ENCODE assay signal across 15 cellular contexts in genomic region chr9:530681-531080, GRCh38. TPM values are rescaled to one million over a fixed set of nuclear protein-coding genes. Genes with fewer than 3 reads are reported as not detected.
DNase-seq lines count a peak whose midpoint lies in the region; ATAC-seq and TF ChIP-seq lines count a peak whose summit lies in the region.
"Had no signal": no experiment of that assay in that cellular context is flagged by ENCODE, and none has a peak within 500 bp of the region (broad histone marks: within the 10 kb centered on the region; RNA-seq: fewer than 3 reads in every experiment).

No MANE protein-coding gene starts in this region.

- no peaks in the 10 kb centered on the region for H3K27me3 Mint-ChIP-seq in activated naive CD4-positive, alpha-beta T cell treated with anti-CD3 and anti-CD28 coated beads for 36 hours (ENCODE audit: low read depth)

- H3K27ac ChIP-seq in heart right ventricle (peak overlapping the region in 4 of 10 donors; percentile 1 to 16 (median 8)), upper lobe of right lung (no peak overlapping the region)
- H3K27ac ChIP-seq: WERI-Rb-1 had no signal

- CTCF ChIA-PET in activated naive CD4-positive, alpha-beta T cell treated with anti-CD3 and anti-CD28 coated beads for 36 hours (lab: Charles Lee): interaction anchor here (0.6 kb wide), 1 partner anchor 48 kb away, joined by 3 read pairs; no protein-coding TSS in a partner anchor

- ATAC-seq in activated naive CD4-positive, alpha-beta T cell treated with anti-CD3 and anti-CD28 coated beads, Interleukin-2, amount 50 U/mL, for 72 hours: no peak
- ATAC-seq in heart right ventricle (peak in 6 of 8 donors; percentile 39 to 86 (median 59)), upper lobe of right lung (peak; percentile 58), GM18519 (IDR thresholded peaks at IDR 0.05; ENCODE audit: low FRiP score, unreplicated experiment) (no peak)

- H3K4me3 ChIP-seq in heart right ventricle: no peak overlapping the region
- H3K4me3 ChIP-seq in upper lobe of right lung: no peak overlapping the region

- H3K27me3 ChIP-seq in heart right ventricle: no peaks in the 10 kb centered on the region
- no peaks in the 10 kb centered on the region for H3K27me3 ChIP-seq in upper lobe of right lung

- H3K9me3 Mint-ChIP-seq in activated naive CD4-positive, alpha-beta T cell treated with anti-CD3 and anti-CD28 coated beads for 36 hours: no peaks in the 10 kb centered on the region
- H3K9me3 Mint-ChIP-seq in activated naive CD4-positive, alpha-beta T cell treated with anti-CD3 and anti-CD28 coated beads, Interleukin-2, amount 50 U/mL, for 72 hours: no peaks in the 10 kb centered on the region

- H3K4me3 Mint-ChIP-seq in activated naive CD4-positive, alpha-beta T cell treated with anti-CD3 and anti-CD28 coated beads for 36 hours: no peak overlapping the region

- DNase-seq in activated naive CD4-positive, alpha-beta T cell treated with anti-CD3 and anti-CD28 coated beads for 36 hours: peak; percentile 34
- DNase-seq in activated naive CD4-positive, alpha-beta T cell treated with anti-CD3 and anti-CD28 coated beads, Interleukin-2, amount 50 U/mL, for 72 hours (ENCODE audit: low spot score in 2 of 2): no peak
- DNase-seq in astrocyte of the hippocampus (ENCODE audit: low read depth, low spot score) (peak; percentile 69), heart right ventricle (peak; percentile 33 to 36), upper lobe of right lung (no peak), activated gamma-delta T cell (lab: John Stamatoyannopoulos, UW) (no peak)
- DNase-seq in stimulated activated CD8-positive, alpha-beta memory T cell treated with anti-CD3 and anti-CD28 coated beads, Interleukin-4, amount 100 ng/mL, for 48 hours: no peak
- DNase-seq: amniotic stem cell; midbrain; MM.1S; NCI-H510A treated with DMSO at 0.1 percent for 48 hours; SIG-M5; stimulated activated CD4-positive, alpha-beta T cell treated with anti-CD3 and anti-CD28 coated beads, Interleukin-1b, Interleukin-23, amount 100 ng/mL, for 48 hours; WERI-Rb-1 had no signal

- intact Hi-C loops in activated naive CD4-positive, alpha-beta T cell treated with anti-CD3 and anti-CD28 coated beads for 36 hours (cut with micrococcal nuclease): no loop called here
- intact Hi-C loops in heart right ventricle (cut with DNase I) (loop anchor here in 3 of 10 donors (5.0 to 10.0 kb wide), 3 partner anchors 62 to 66 kb away; no protein-coding TSS in a partner anchor), upper lobe of right lung (cut with DNase I) (no loop called here)

- TF ChIP-seq CTCF in heart right ventricle (IDR thresholded peaks at IDR 0.05) (no peak), upper lobe of right lung (IDR thresholded peaks at IDR 0.05) (no peak)

- H3K36me3 Mint-ChIP-seq in activated naive CD4-positive, alpha-beta T cell treated with anti-CD3 and anti-CD28 coated beads for 36 hours (ENCODE audit: low read depth): no peaks in the 10 kb centered on the region
- no peaks in the 10 kb centered on the region for H3K36me3 Mint-ChIP-seq in activated naive CD4-positive, alpha-beta T cell treated with anti-CD3 and anti-CD28 coated beads, Interleukin-2, amount 50 U/mL, for 72 hours

- H3K9me3 ChIP-seq in heart right ventricle (no peaks in the 10 kb centered on the region), upper lobe of right lung (no peaks in the 10 kb centered on the region)

- H3K27ac Mint-ChIP-seq in activated naive CD4-positive, alpha-beta T cell treated with anti-CD3 and anti-CD28 coated beads for 36 hours: no peak overlapping the region
- peak overlapping the region in 1 of 2 donors; percentile 35 for H3K27ac Mint-ChIP-seq in activated naive CD4-positive, alpha-beta T cell treated with anti-CD3 and anti-CD28 coated beads, Interleukin-2, amount 50 U/mL, for 72 hours

- H3K4me1 ChIP-seq in heart right ventricle: peaks cover 4 to 60% (median 36%) of the 10 kb centered on the region in 9 donors
- peaks cover 8% of the 10 kb centered on the region for H3K4me1 ChIP-seq in upper lobe of right lung

- H3K36me3 ChIP-seq in heart right ventricle (no peaks in the 10 kb centered on the region), upper lobe of right lung (no peaks in the 10 kb centered on the region)

- 46 to 51% methylated on average over 3 of the region's 3 CpGs for WGBS in heart right ventricle, 2 donors

- H3K4me1 Mint-ChIP-seq in activated naive CD4-positive, alpha-beta T cell treated with anti-CD3 and anti-CD28 coated beads for 36 hours (ENCODE audit: low read depth): peaks cover 49% of the 10 kb centered on the region

RNA-seq across cellular contexts. Expression of gene KANK1, which starts 26.2 kb away (rescaled TPM):
- 1 to 10 TPM; 8.4 to 8.7 TPM for total RNA-seq in activated naive CD4-positive, alpha-beta T cell treated with anti-CD3 and anti-CD28 coated beads for 36 hours
- total RNA-seq in activated naive CD4-positive, alpha-beta T cell treated with anti-CD3 and anti-CD28 coated beads, Interleukin-2, amount 50 U/mL, for 72 hours: 1 to 10 TPM; 2.9 to 6.2 TPM
- total RNA-seq in heart right ventricle (100 to 1,000 TPM in 8 of 10 donors, 10 to 100 TPM in 2; 89.0 to 136 (median 124) TPM), upper lobe of right lung (53.6 TPM)
- polyA plus RNA-seq in heart right ventricle: 100 to 1,000 TPM in 1 of 2 donors, 10 to 100 TPM in 1; 42.4 to 116 TPM

Comparison
In these comparisons a context has a peak if more than half of its experiments do, and no peak if none do; other contexts are left out.
1. DNase-seq: peak in activated naive CD4-positive, alpha-beta T cell treated with anti-CD3 and anti-CD28 coated beads for 36 hours (single experiment), astrocyte of the hippocampus (single experiment) and heart right ventricle (2 of 2); none in activated naive CD4-positive, alpha-beta T cell treated with anti-CD3 and anti-CD28 coated beads, Interleukin-2, amount 50 U/mL, for 72 hours (0 of 2), upper lobe of right lung (single experiment), stimulated activated CD8-positive, alpha-beta memory T cell treated with anti-CD3 and anti-CD28 coated beads, Interleukin-4, amount 100 ng/mL, for 48 hours (single experiment) and activated gamma-delta T cell (single experiment).
2. ATAC-seq: peak in heart right ventricle (6 of 8) and upper lobe of right lung (single experiment); none in activated naive CD4-positive, alpha-beta T cell treated with anti-CD3 and anti-CD28 coated beads, Interleukin-2, amount 50 U/mL, for 72 hours (0 of 2) and GM18519 (single experiment).